Comparison of ENCODE assay signal across 22 cellular contexts in the genomic region with DNA sequence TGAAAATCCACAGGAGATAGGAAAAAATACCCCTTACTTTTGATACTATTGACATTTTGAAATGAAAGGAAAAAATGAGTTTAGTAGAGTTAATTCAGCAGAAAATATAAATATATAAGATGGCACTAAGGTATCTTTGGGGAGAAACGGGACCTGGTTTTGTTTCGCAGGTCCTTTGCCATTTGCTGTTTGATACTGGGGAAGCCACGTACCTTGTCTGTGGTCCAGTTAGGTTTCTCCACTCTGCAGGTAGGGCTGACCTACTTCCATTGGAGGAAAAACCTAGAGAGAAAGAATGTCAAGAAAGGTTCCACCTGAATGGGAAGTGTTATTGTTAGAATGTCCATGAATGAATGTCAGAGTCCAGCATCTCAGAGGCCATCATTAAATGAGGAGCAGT. TPM values are rescaled to one million over a fixed set of nuclear protein-coding genes. Genes with fewer than 3 reads are reported as not detected.
DNase-seq lines count a peak whose midpoint lies in the region; ATAC-seq, FAIRE-seq and TF ChIP-seq lines count a peak whose summit lies in the region.
"Had no signal": no experiment of that assay in that cellular context is flagged by ENCODE, and none has a peak within 500 bp of the region (broad histone marks: within the 10 kb centered on the region; RNA-seq: fewer than 3 reads in every experiment).

No MANE protein-coding gene starts in this region.

- CTCF ChIA-PET in HepG2 (lab: Yijun Ruan, JAX; ENCODE audit: low intra/inter-chr PET ratio, low total read pairs): no interaction called here

- peaks cover 93% of the 10 kb centered on the region for H4K20me1 ChIP-seq in HepG2 (ENCODE audit: insufficient read depth, low read length)
- H4K20me1 ChIP-seq: BLaER1 treated with 17β-estradiol and CSF1 and Interleukin-3, amounts not matched to agents 10 nM and 100 nM had no signal

- TF ChIP-seq CTCF in HepG2 (CRISPR knock-in tag; IDR thresholded peaks at IDR 0.05): no peak
- no peak for TF ChIP-seq CTCF in right lobe of liver (IDR thresholded peaks at IDR 0.05)
- TF ChIP-seq CTCF in endodermal cell (conservative IDR thresholded peaks at IDR 0.05): no peak

- H3K4me1 Mint-ChIP-seq in endodermal cell: no peaks in the 10 kb centered on the region
- H3K4me1 Mint-ChIP-seq: B cell had no signal

- TF ChIP-seq EP300 in HepG2 (IDR thresholded peaks at IDR 0.05; ENCODE audit: low read depth in 2 of 2, low read length in 2 of 2) (no peak), HepG2 (CRISPR knock-in tag; IDR thresholded peaks at IDR 0.05; ENCODE audit: borderline replicate concordance) (no peak)

- no TSS peak for BruUV-seq in HepG2 (replicated peaks; lab: Mats Ljungman, UMichigan)

- H3K27ac Mint-ChIP-seq in endodermal cell: no peak overlapping the region
- H3K27ac Mint-ChIP-seq: B cell; CD4-positive, alpha-beta T cell; CD8-positive, alpha-beta T cell had no signal

- no peaks in the 10 kb centered on the region for H3K9me3 Mint-ChIP-seq in endodermal cell
- H3K9me3 Mint-ChIP-seq: CD4-positive, alpha-beta T cell; CD8-positive, alpha-beta T cell had no signal

- FAIRE-seq in HepG2 (lab: Jason Lieb, UNC): no peak
- FAIRE-seq in urothelium cell line (lab: Jason Lieb, UNC): no peak
- FAIRE-seq: D721Med, G401.6, GM12891 had no signal

- TF ChIP-seq POLR2A in HepG2 (IDR thresholded peaks at IDR 0.05; ENCODE audit: insufficient read depth in 1 of 2, low read depth in 2 of 2, low read length in 2 of 2) (no peak; a peak in 1 of 4 replicates), right lobe of liver (IDR thresholded peaks at IDR 0.05) (no peak)

- H3K79me2 ChIP-seq in HepG2 (ENCODE audit: insufficient read depth, low read length): peaks cover 94% of the 10 kb centered on the region

- H3K4me2 ChIP-seq in HepG2 (ENCODE audit: low read depth, low read length): no peak overlapping the region
- H3K4me2 ChIP-seq: A549; BLaER1 treated with 17β-estradiol and CSF1 and Interleukin-3, amounts not matched to agents 10 nM and 100 nM had no signal

- peaks cover 71% of the 10 kb centered on the region for H3K4me1 ChIP-seq in HepG2 (ENCODE audit: insufficient read depth, low read length)
- peaks cover 0 to 4% (median 0%) of the 10 kb centered on the region in 4 donors for H3K4me1 ChIP-seq in right lobe of liver
- H3K4me1 ChIP-seq in endodermal cell (ENCODE audit: control insufficient read depth, insufficient read depth, low read length): no peaks in the 10 kb centered on the region
- H3K4me1 ChIP-seq: A549; BLaER1 treated with 17β-estradiol and CSF1 and Interleukin-3, amounts not matched to agents 10 nM and 100 nM; Caco-2 had no signal

- H3K9me3 ChIP-seq in HepG2 (ENCODE audit: low read length): no peaks in the 10 kb centered on the region
- H3K9me3 ChIP-seq in right lobe of liver: no peaks in the 10 kb centered on the region
- no peaks in the 10 kb centered on the region for H3K9me3 ChIP-seq in endodermal cell (ENCODE audit: control insufficient read depth, low read length)
- H3K9me3 ChIP-seq: BLaER1 treated with 17β-estradiol and CSF1 and Interleukin-3, amounts not matched to agents 10 nM and 100 nM; Caco-2 had no signal

- no peak overlapping the region for H3K4me3 Mint-ChIP-seq in endodermal cell
- H3K4me3 Mint-ChIP-seq: B cell; CD4-positive, alpha-beta T cell; CD8-positive, alpha-beta T cell had no signal

- H3K4me3 ChIP-seq in HepG2 (replicated peaks in 1 of 3; ENCODE audit: insufficient read depth in 1 of 3, low read depth in 2 of 3, low read length in 3 of 3) (no peak overlapping the region), right lobe of liver (no peak overlapping the region), endodermal cell (ENCODE audit: low read length) (no peak overlapping the region)
- H3K4me3 ChIP-seq: A549; BLaER1 treated with 17β-estradiol and CSF1 and Interleukin-3, amounts not matched to agents 10 nM and 100 nM had no signal

- H3K27me3 ChIP-seq in HepG2 (ENCODE audit: control insufficient read depth in 1 of 2, insufficient read depth in 2 of 2, low read length in 2 of 2) (no peaks in the 10 kb centered on the region), right lobe of liver (no peaks in the 10 kb centered on the region), endodermal cell (ENCODE audit: control insufficient read depth, insufficient read depth, low read length, poor library complexity, severe bottlenecking) (no peaks in the 10 kb centered on the region)
- H3K27me3 ChIP-seq: BLaER1 treated with 17β-estradiol and CSF1 and Interleukin-3, amounts not matched to agents 10 nM and 100 nM had no signal

- H3K27me3 Mint-ChIP-seq in endodermal cell (ENCODE audit: insufficient read depth): peaks cover 2% of the 10 kb centered on the region

- no peak for DNase-seq in HepG2 (ENCODE audit: low spot score)
- DNase-seq in right lobe of liver: no peak
- DNase-seq in endodermal cell: peak; percentile 3
- no peak for DNase-seq in urothelium cell line (ENCODE audit: low spot score)
- DNase-seq: AML-193; Caco-2; Calu3; CD4-positive, alpha-beta T cell; CD8-positive, alpha-beta T cell; DMS79 treated with DMSO at 0.1 percent for 48 hours; GF-D8 had no signal

- TF ChIP-seq RAD21 in HepG2 (CRISPR knock-in tag; IDR thresholded peaks at IDR 0.05): no peak

- in situ Hi-C loops in HepG2 (cut with HindIII; ENCODE audit: extremely low pct_ligation_motif_present, low pct_unique_long_range_greater_than_20kb): no loop called here

- peak overlapping the region; percentile 30 for H3K27ac ChIP-seq in HepG2 (ENCODE audit: extremely low read length, insufficient read depth, low read length)
- no peak overlapping the region for H3K27ac ChIP-seq in right lobe of liver
- H3K27ac ChIP-seq in endodermal cell (ENCODE audit: low read depth, low read length): no peak overlapping the region
- H3K27ac ChIP-seq: 22Rv1; A549; BLaER1 treated with 17β-estradiol and CSF1 and Interleukin-3, amounts not matched to agents 10 nM and 100 nM; C4-2B had no signal

- no peak overlapping the region for H3K9ac ChIP-seq in HepG2 (ENCODE audit: insufficient read depth, low read depth, low read length)
- H3K9ac ChIP-seq in endodermal cell (ENCODE audit: extremely low read depth, low read length, poor library complexity, severe bottlenecking): no peak overlapping the region
- H3K9ac ChIP-seq: BLaER1 treated with 17β-estradiol and CSF1 and Interleukin-3, amounts not matched to agents 10 nM and 100 nM had no signal

- POLR2A ChIA-PET in HepG2 (lab: Yijun Ruan, JAX): interaction anchor here (1.8 kb wide), 1 partner anchor 27 kb away, joined by 7 read pairs; no protein-coding TSS in a partner anchor

- intact Hi-C loops in HepG2 (cut with micrococcal nuclease; ENCODE audit: unreplicated experiment) (no loop called here), right lobe of liver (cut with DNase I) (no loop called here)

- ATAC-seq in HepG2 (no peak), right lobe of liver (no peak), GM18870 (IDR thresholded peaks at IDR 0.05; ENCODE audit: unreplicated experiment) (no peak)
- ATAC-seq: A549; CD8-positive, alpha-beta T cell had no signal

- WGBS in HepG2 (ENCODE audit: low lambda C conversion rate): over 99% methylated on average over 3 of the region's 3 CpGs
- 100% methylated on average over 3 of the region's 3 CpGs for WGBS in right lobe of liver (ENCODE audit: insufficient coverage, low coverage, low lambda C conversion rate, missing lambda C conversion rate)
- WGBS in endodermal cell (ENCODE audit: insufficient coverage in 1 of 2, insufficient read length in 1 of 2), 2 experiments: 90 to 97% methylated on average over 3 of the region's 3 CpGs

- no peak overlapping the region for H2AFZ ChIP-seq in HepG2 (ENCODE audit: low read length)

- H3K36me3 ChIP-seq in HepG2 (replicated peaks in 1 of 2; ENCODE audit: control insufficient read depth in 1 of 2, insufficient read depth in 2 of 2, low read length in 2 of 2) (peaks cover 30 to 92% of the 10 kb centered on the region in 2 experiments), right lobe of liver (peaks cover 0 to 44% (median 17%) of the 10 kb centered on the region in 4 donors), endodermal cell (ENCODE audit: control insufficient read depth, insufficient read depth, low read length) (no peaks in the 10 kb centered on the region)
- H3K36me3 ChIP-seq: BLaER1 treated with 17β-estradiol and CSF1 and Interleukin-3, amounts not matched to agents 10 nM and 100 nM had no signal

- no peaks in the 10 kb centered on the region for H3K36me3 Mint-ChIP-seq in endodermal cell (ENCODE audit: low read depth)
- H3K36me3 Mint-ChIP-seq: CD8-positive, alpha-beta T cell had no signal

TF ChIP-seq in HepG2, 621 proteins besides CTCF, POLR2A, EP300 and RAD21 (continues in another document):
- TF ChIP-seq BCL6 (CRISPR knock-in tag; IDR thresholded peaks at IDR 0.05): peak; percentile 14; the same call in 1 of the 2 replicates
- TF ChIP-seq SSRP1 (CRISPR knock-in tag; IDR thresholded peaks at IDR 0.05): peak; percentile 44; the same call in 1 of the 2 replicates
- no peak for TF ChIP-seq PHF21A (CRISPR knock-in tag; IDR thresholded peaks at IDR 0.05)
- peak; percentile 46 for TF ChIP-seq POLR2AphosphoS5 (IDR thresholded peaks at IDR 0.05; ENCODE audit: low read depth, low read length)

RNA-seq across cellular contexts. Expression of a gene that starts 48.1 kb away (rescaled TPM):
- total RNA-seq in HepG2 (2016; rRNA removed; fragmentation: Illumina TruSeq; extraction: Trizol) (197 and 202 TPM in 2 replicates), right lobe of liver (10 to 100 TPM; 16.4 to 96.9 (median 42.6) TPM), endodermal cell (not detected)
- 34.5 and 39.5 TPM in 2 replicates for total RNA-seq in HepG2 (2016; cell fraction: cytosol; rRNA removed; fragmentation: Illumina TruSeq; extraction: Trizol; ENCODE audit: low read depth)
- 175 and 198 TPM in 2 replicates for total RNA-seq in HepG2 (2016; cell fraction: insoluble cytoplasmic fraction; rRNA removed; fragmentation: Illumina TruSeq; extraction: Trizol)
- 156 and 157 TPM in 2 replicates for total RNA-seq in HepG2 (2016; cell fraction: membrane; rRNA removed; fragmentation: Illumina TruSeq; extraction: Trizol)
- 187 and 216 TPM in 2 replicates for total RNA-seq in HepG2 (2016; cell fraction: nucleus; rRNA removed; fragmentation: Illumina TruSeq; extraction: Trizol)
- polyA plus RNA-seq in HepG2 (2011; rRNA removed): 346 and 353 TPM in 2 replicates
- polyA plus RNA-seq in HepG2 (2011; cell fraction: cytosol; rRNA removed): 266 and 275 TPM in 2 replicates
- polyA plus RNA-seq in HepG2 (2011; cell fraction: nucleus; rRNA removed): 442 and 465 TPM in 2 replicates
- 217 and 233 TPM in 2 replicates for polyA plus RNA-seq in HepG2 (2012)
- polyA plus RNA-seq in HepG2 (2016; cell fraction: cytosol; fragmentation: Illumina TruSeq; extraction: Trizol; ENCODE audit: low read depth): 21.4 and 26.2 TPM in 2 replicates
- polyA plus RNA-seq in HepG2 (2016; cell fraction: insoluble cytoplasmic fraction; fragmentation: Illumina TruSeq; extraction: Trizol; ENCODE audit: low read depth): 217 and 237 TPM in 2 replicates
- 106 and 107 TPM in 2 replicates for polyA plus RNA-seq in HepG2 (2016; cell fraction: membrane; fragmentation: Illumina TruSeq; extraction: Trizol; ENCODE audit: low read depth)
- polyA plus RNA-seq in HepG2 (2016; cell fraction: nucleus; fragmentation: Illumina TruSeq; extraction: Trizol; ENCODE audit: insufficient read depth, low read depth): 258 and 265 TPM in 2 replicates
- polyA minus RNA-seq in HepG2 (2011; rRNA and poly(A)+ RNA removed; ENCODE audit: low replicate concordance): 1.0 and 1,188 TPM in 2 replicates
- polyA minus RNA-seq in HepG2 (2011; cell fraction: cytosol; rRNA and poly(A)+ RNA removed): 240 and 275 TPM in 2 replicates
- 508 and 622 TPM in 2 replicates for polyA minus RNA-seq in HepG2 (2011; cell fraction: nucleus; rRNA and poly(A)+ RNA removed)
- polyA plus RNA-seq in endodermal cell (2013, experiment 1 of 2): 0.11 TPM
- polyA plus RNA-seq in endodermal cell (2013, experiment 2 of 2): 0.21 TPM
- total RNA-seq: A172, B cell had no signal
- polyA plus RNA-seq: BJ had no signal

Comparison
In these comparisons a context has a peak if more than half of its experiments do, and no peak if none do; other contexts are left out.
1. RNA of a gene that starts 48.1 kb away (total RNA-seq): 34.5 to 216 TPM in HepG2 and 16.4 to 96.9 TPM in right lobe of liver; not detected in endodermal cell; every median in the first group is over 10 times any median in the second.